ENCODE assay signal across 8 cellular contexts in the genomic region with DNA sequence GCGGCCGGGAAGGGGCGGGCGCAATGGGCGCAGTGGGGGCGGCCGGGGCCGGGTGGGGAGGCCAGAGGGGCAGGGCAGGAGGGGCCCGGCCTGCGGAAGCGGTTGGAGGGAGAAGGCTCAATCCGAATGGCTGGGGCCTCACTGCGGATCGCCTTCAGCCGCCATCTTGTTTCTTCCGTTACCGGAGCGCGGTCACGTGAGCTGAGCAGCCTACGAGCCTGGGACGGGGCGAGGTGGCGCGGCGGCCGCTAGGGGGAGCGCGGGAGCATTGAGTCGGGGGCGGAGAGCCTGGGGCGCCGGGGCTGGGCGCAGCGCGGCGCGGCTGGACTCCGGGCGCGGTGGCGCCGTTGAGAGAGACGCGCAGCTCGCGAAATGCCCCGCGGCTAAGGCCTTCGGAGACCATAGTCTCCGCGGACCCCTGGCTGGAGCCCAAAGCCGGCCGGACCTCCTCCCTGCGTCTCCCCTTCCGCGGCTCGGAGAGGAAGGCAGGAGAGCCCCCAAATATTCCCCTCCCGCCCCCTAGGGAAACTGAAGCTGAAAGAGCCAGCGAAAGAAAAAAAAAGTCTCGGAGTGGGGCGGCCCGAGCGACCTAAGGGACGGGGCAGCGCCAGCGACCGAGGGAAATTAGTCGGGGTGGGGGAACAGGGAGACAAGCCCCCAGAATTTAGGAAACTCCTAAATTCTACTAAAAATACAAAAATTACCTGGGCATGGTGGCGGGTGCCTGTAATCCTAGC. TPM values are rescaled to one million over a fixed set of nuclear protein-coding genes. Genes with fewer than 3 reads are reported as not detected.
DNase-seq lines count a peak whose midpoint lies in the region; ATAC-seq and TF ChIP-seq lines count a peak whose summit lies in the region.
"Not testable (repeated sequence)": the region's sequence is repeated elsewhere in the genome, so short reads cannot be mapped to it uniquely, and the experiment has no call there.

A gene (minus strand): TSS at position 190 of the 737 bp plus-strand sequence. CDS start 22,221 bp downstream, outside the sequence.

- DNase-seq in DMS153 treated with DMSO at 0.1 percent for 48 hours (lab: John Stamatoyannopoulos, UW; ENCODE audit: unreplicated experiment) (peak; percentile 85), IMR-90 (peak; percentile 84), activated T-cell treated with anti-CD3 and anti-CD28 coated beads for 1 hour (ENCODE audit: low read depth) (peak; percentile 99), epithelial cell of esophagus (ENCODE audit: low read depth) (peak; percentile 91)
- DNase-seq in stimulated activated CD8-positive, alpha-beta memory T cell treated with anti-CD3 and anti-CD28 coated beads, Interleukin-2, amount 100 ng/mL, for 48 hours (ENCODE audit: low read depth in 2 of 2), result peak; percentile 99 to 100

- in situ Hi-C loops in IMR-90 (cut with MboI; ENCODE audit: low sequenced_read_pairs), result not testable (repeated sequence)

- peak within 1 kb of the TSS; percentile 65 for H3K14ac ChIP-seq in IMR-90 (replicated peaks; ENCODE audit: low read depth, low read length)

- H3K79me1 ChIP-seq in IMR-90 (ENCODE audit: low read depth in 1 of 2, low read length in 2 of 2), result not testable (repeated sequence)

- H3K4me2 ChIP-seq in IMR-90 (ENCODE audit: low read depth, low read length), result peak within 1 kb of the TSS; percentile 91
- H3K4me2 ChIP-seq in OCI-LY3 (ENCODE audit: low read length), result peak within 1 kb of the TSS; percentile 59

- peak within 1 kb of the TSS; percentile 45 for H3K4ac ChIP-seq in IMR-90 (ENCODE audit: low read depth, low read length)

- intact Hi-C loops in IMR-90 (cut with micrococcal nuclease), result not testable (repeated sequence)

- not testable (repeated sequence) for H4K91ac ChIP-seq in IMR-90 (ENCODE audit: insufficient read depth, low read depth, low read length)

- H3K23ac ChIP-seq in IMR-90 (ENCODE audit: low read depth, low read length), result peak within 1 kb of the TSS; percentile 42; the same call in 1 of the 2 replicates

- H3K9ac ChIP-seq in IMR-90 (ENCODE audit: low read depth, low read length) (peak within 1 kb of the TSS; percentile 89), OCI-LY3 (ENCODE audit: low read length) (peak within 1 kb of the TSS; percentile 80)

- 0% methylated on average over 17 of the region's 70 CpGs; no CpG with 5 or more reads in 1 of the 2 experiments for WGBS in IMR-90 (ENCODE audit: extremely low coverage in 2 of 2, insufficient read length in 1 of 2), 2 experiments

- dilution Hi-C loops in IMR-90 (cut with HindIII; ENCODE audit: low sequenced_read_pairs, unreplicated experiment), result not testable (repeated sequence)

- peak within 1 kb of the TSS; percentile 97 for H3K27ac ChIP-seq in IMR-90 (ENCODE audit: insufficient read depth, low read length)
- peak within 1 kb of the TSS; percentile 69 for H3K27ac ChIP-seq in OCI-LY3 (ENCODE audit: low read length)

- not testable (repeated sequence) for H3K27me3 ChIP-seq in IMR-90 (ENCODE audit: control insufficient read depth, insufficient read depth, low read length); OCI-LY3 (ENCODE audit: low read depth, low read length); mononuclear cell (ENCODE audit: insufficient read depth, low read length)

- peak within 1 kb of the TSS; percentile 36; the same call in 1 of the 2 replicates for H2BK120ac ChIP-seq in IMR-90 (ENCODE audit: low read depth, low read length)

- H3K9me3 ChIP-seq in IMR-90 (ENCODE audit: control insufficient read depth, insufficient read depth, low read length); OCI-LY3 (ENCODE audit: insufficient read depth, low read length); mononuclear cell (ENCODE audit: low read depth, low read length): not testable (repeated sequence)

- not testable (repeated sequence) for H4K20me1 ChIP-seq in IMR-90 (ENCODE audit: insufficient read depth, low read length); OCI-LY3 (ENCODE audit: insufficient read depth, low read length)

- peak within 1 kb of the TSS; percentile 90 for H3K4me3 ChIP-seq in IMR-90 (ENCODE audit: insufficient read depth, low read depth, low read length)
- H3K4me3 ChIP-seq in OCI-LY3 (ENCODE audit: low read length), result peak within 1 kb of the TSS; percentile 81
- H3K4me3 ChIP-seq in epithelial cell of esophagus (ENCODE audit: low read length), result peak within 1 kb of the TSS; percentile 64
- peak within 1 kb of the TSS; percentile 52 for H3K4me3 ChIP-seq in mononuclear cell (ENCODE audit: low read length)

- TF ChIP-seq POLR2A in IMR-90 (IDR thresholded peaks at IDR 0.05; ENCODE audit: low read depth, low read length), result peak; percentile 64

- peak within 1 kb of the TSS; percentile 48; the same call in 1 of the 2 replicates for H4K5ac ChIP-seq in IMR-90 (ENCODE audit: low read depth, low read length)

- peak within 1 kb of the TSS; percentile 77 to 78; a peak in 2 of 4 replicates for H4K8ac ChIP-seq in IMR-90 (ENCODE audit: low read depth in 2 of 2, low read length in 2 of 2)

- peak within 1 kb of the TSS; percentile 72; the same call in 1 of the 2 replicates for H3K56ac ChIP-seq in IMR-90 (ENCODE audit: extremely low read depth, insufficient read depth, low read length)

- H2BK20ac ChIP-seq in IMR-90 (ENCODE audit: low read depth, low read length), result not testable (repeated sequence)

- not testable (repeated sequence) for H2AK9ac ChIP-seq in IMR-90 (replicated peaks; ENCODE audit: low read depth, low read length, poor library complexity)

- peak within 1 kb of the TSS; percentile 76 for H2AFZ ChIP-seq in IMR-90 (replicated peaks; ENCODE audit: low read length, poor library complexity)
- H2AFZ ChIP-seq in OCI-LY3 (ENCODE audit: low read depth, low read length), result not testable (repeated sequence)

- not testable (repeated sequence) for H2AK5ac ChIP-seq in IMR-90 (ENCODE audit: low read depth, low read length)

- ATAC-seq in GM21529 (IDR thresholded peaks at IDR 0.05; ENCODE audit: unreplicated experiment), result peak; percentile 86
- ATAC-seq in IMR-90 (ENCODE audit: low read depth), result peak; percentile 99

- not testable (repeated sequence) for H2BK15ac ChIP-seq in IMR-90 (ENCODE audit: low read depth, low read length)

- not testable (repeated sequence) for H3K9me1 ChIP-seq in IMR-90 (ENCODE audit: insufficient read depth, low read length)

- not testable (repeated sequence) for BruUV-seq in IMR-90 (replicated peaks; lab: Mats Ljungman, UMichigan)

- peak within 1 kb of the TSS; percentile 71; the same call in 1 of the 2 replicates for H3K18ac ChIP-seq in IMR-90 (ENCODE audit: low read depth, low read length)

- TF ChIP-seq CTCF in IMR-90 (conservative IDR thresholded peaks at IDR 0.05; ENCODE audit: low read depth, low read length), result peak; percentile 91
- TF ChIP-seq CTCF in OCI-LY3 (IDR thresholded peaks at IDR 0.05; ENCODE audit: low read depth, low read length), result peak; percentile 67
- peak; percentile 54 for TF ChIP-seq CTCF in epithelial cell of esophagus (IDR thresholded peaks at IDR 0.05; ENCODE audit: insufficient read depth, low read depth, low read length, missing control alignments)

- peak; percentile 58 for TF ChIP-seq RAD21 in IMR-90 (IDR thresholded peaks at IDR 0.05; ENCODE audit: low read length)

- H3K79me2 ChIP-seq in OCI-LY3 (ENCODE audit: low read length), result not testable (repeated sequence)

- peak within 1 kb of the TSS; percentile 92 for H2BK5ac ChIP-seq in IMR-90 (ENCODE audit: low read depth, low read length, poor library complexity, severe bottlenecking)

- H3K4me1 ChIP-seq in IMR-90 (ENCODE audit: control insufficient read depth, insufficient read depth, low read length), result not testable (repeated sequence)
- H3K4me1 ChIP-seq in OCI-LY3 (ENCODE audit: low read length), result peaks cover 39% of the 10 kb centered on the region
- H3K4me1 ChIP-seq in mononuclear cell (ENCODE audit: insufficient read depth, low read length), result peaks cover 36% of the 10 kb centered on the region

- CTCF ChIA-PET in IMR-90 (lab: Yijun Ruan, JAX), result interaction anchor here (0.6 to 1.7 kb wide), 4 partner anchors 43 to 313 kb away, joined by 3 to 7 read pairs (median 4); no protein-coding TSS in a partner anchor

- H3K36me3 ChIP-seq in IMR-90 (ENCODE audit: control insufficient read depth, insufficient read depth, low read length); OCI-LY3 (replicated peaks; ENCODE audit: low read depth, low read length): not testable (repeated sequence)

- POLR2A ChIA-PET in IMR-90 (lab: Charles Lee; ENCODE audit: unreplicated experiment), result interaction anchor here (0.6 kb wide), 1 partner anchor 19 kb away, joined by 3 read pairs; no protein-coding TSS in a partner anchor

TF ChIP-seq in IMR-90, 13 proteins besides CTCF, POLR2A, EP300 and RAD21:
- TF ChIP-seq BHLHE40 (IDR thresholded peaks at IDR 0.05; ENCODE audit: low read depth, low read length) (peak; percentile 91), MAZ (IDR thresholded peaks at IDR 0.05; ENCODE audit: borderline replicate concordance, low read depth, low read length) (peak; percentile 91; the same call in 1 of the 2 replicates), SMC3 (IDR thresholded peaks at IDR 0.05; ENCODE audit: low read depth, low read length) (peak; percentile 62)
- TF ChIP-seq, protein P1, sequence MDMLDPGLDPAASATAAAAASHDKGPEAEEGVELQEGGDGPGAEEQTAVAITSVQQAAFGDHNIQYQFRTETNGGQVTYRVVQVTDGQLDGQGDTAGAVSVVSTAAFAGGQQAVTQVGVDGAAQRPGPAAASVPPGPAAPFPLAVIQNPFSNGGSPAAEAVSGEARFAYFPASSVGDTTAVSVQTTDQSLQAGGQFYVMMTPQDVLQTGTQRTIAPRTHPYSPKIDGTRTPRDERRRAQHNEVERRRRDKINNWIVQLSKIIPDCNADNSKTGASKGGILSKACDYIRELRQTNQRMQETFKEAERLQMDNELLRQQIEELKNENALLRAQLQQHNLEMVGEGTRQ (IDR thresholded peaks at IDR 0.05; ENCODE audit: low read depth, low read length), result peak; percentile 93

RNA-seq across cellular contexts. Expression of the gene that starts here (rescaled TPM):
- total RNA-seq in IMR-90 (2012; rRNA removed) (3.3 and 4.5 TPM in 2 replicates), mononuclear cell (22.1 TPM)
- polyA plus RNA-seq in IMR-90 (2012; rRNA removed), result 2.9 and 3.1 TPM in 2 replicates
- polyA plus RNA-seq in IMR-90 (2012; cell fraction: cytosol; rRNA removed), result 1.0 and 3.0 TPM in 2 replicates
- polyA plus RNA-seq in IMR-90 (2012; cell fraction: nucleus; rRNA removed; ENCODE audit: low replicate concordance), result 5.5 and 19.7 TPM in 2 replicates

Comparison
In these comparisons a context has a peak if more than half of its experiments do, and no peak if none do; other contexts are left out.
1. Peak in every context shown above with its lines: DNase-seq, ATAC-seq, H3K4me3 ChIP-seq and H3K27ac ChIP-seq.